ENCODE assay signal across 8 cellular contexts in genomic region chr6:17042422-17043147, GRCh38. TPM values are rescaled to one million over a fixed set of nuclear protein-coding genes. Genes with fewer than 3 reads are reported as not detected.
DNase-seq lines count a peak whose midpoint lies in the region; ATAC-seq and TF ChIP-seq lines count a peak whose summit lies in the region.

No MANE protein-coding gene starts in this region.

- no peak overlapping the region for H3K4me3 Mint-ChIP-seq in T-helper 17 cell

- no peak for ATAC-seq in HG03342 (IDR thresholded peaks at IDR 0.05; ENCODE audit: unreplicated experiment)
- no peak for ATAC-seq in T-helper 17 cell
- ATAC-seq in activated naive CD4-positive, alpha-beta T cell treated with anti-CD3 and anti-CD28 coated beads, Interleukin-2, amount 50 U/mL, for 72 hours: no peak

- peak overlapping the region; percentile 46; the same call in 1 of the 2 replicates for H3K9ac ChIP-seq in iPS-20b (ENCODE audit: low read depth, low read length)

- H3K4me1 Mint-ChIP-seq in T-helper 17 cell: no peaks in the 10 kb centered on the region

- H3K27me3 Mint-ChIP-seq in T-helper 17 cell: peaks cover 45% of the 10 kb centered on the region

- H3K36me3 Mint-ChIP-seq in T-helper 17 cell (ENCODE audit: low read depth): no peaks in the 10 kb centered on the region
- no peaks in the 10 kb centered on the region for H3K36me3 Mint-ChIP-seq in activated naive CD4-positive, alpha-beta T cell treated with anti-CD3 and anti-CD28 coated beads, Interleukin-2, amount 50 U/mL, for 72 hours

- in situ Hi-C loops in astrocyte of the spinal cord (cut with HindIII; ENCODE audit: low sequenced_read_pairs): no loop called here

- H3K27me3 ChIP-seq in iPS-20b (ENCODE audit: insufficient read depth, low read length): no peaks in the 10 kb centered on the region

- H3K36me3 ChIP-seq in iPS-20b (ENCODE audit: insufficient read depth, low read depth, low read length): no peaks in the 10 kb centered on the region

- no peaks in the 10 kb centered on the region for H3K9me3 ChIP-seq in iPS-20b (ENCODE audit: insufficient read depth, low read depth, low read length)
- H3K9me3 ChIP-seq in T-helper 17 cell (ENCODE audit: control insufficient read depth, low read length, poor library complexity, severe bottlenecking): no peaks in the 10 kb centered on the region

- H3K27ac Mint-ChIP-seq in T-helper 17 cell: no peak overlapping the region
- no peak overlapping the region for H3K27ac Mint-ChIP-seq in activated naive CD4-positive, alpha-beta T cell treated with anti-CD3 and anti-CD28 coated beads, Interleukin-2, amount 50 U/mL, for 72 hours

- DNase-seq in HT1080 (ENCODE audit: low read depth) (peak; percentile 48), astrocyte of the spinal cord (ENCODE audit: low read depth, low spot score) (peak; percentile 31), substantia nigra (lab: John Stamatoyannopoulos, UW) (peak in 34 of 49 donors; percentile 2 to 77 (median 32)), T-helper 17 cell (no peak), cortex of kidney (lab: John Stamatoyannopoulos, UW) (no peak)
- DNase-seq in activated naive CD4-positive, alpha-beta T cell treated with anti-CD3 and anti-CD28 coated beads, Interleukin-2, amount 50 U/mL, for 72 hours (ENCODE audit: low spot score in 2 of 2): no peak

- no peak overlapping the region for H3K4me3 ChIP-seq in astrocyte of the spinal cord (ENCODE audit: low read depth, low read length)
- peak overlapping the region; percentile 32; the same call in 1 of the 2 replicates for H3K4me3 ChIP-seq in iPS-20b (ENCODE audit: low read length)

- H3K27ac ChIP-seq in iPS-20b (ENCODE audit: low read length): no peak overlapping the region
- H3K27ac ChIP-seq in substantia nigra (ENCODE audit: low read depth, low read length, poor library complexity, severe bottlenecking): peak overlapping the region; percentile 18

- H3K9me3 Mint-ChIP-seq in activated naive CD4-positive, alpha-beta T cell treated with anti-CD3 and anti-CD28 coated beads, Interleukin-2, amount 50 U/mL, for 72 hours: peaks cover 3 to 4% of the 10 kb centered on the region in 2 donors

- peak; percentile 45 for TF ChIP-seq CTCF in astrocyte of the spinal cord (IDR thresholded peaks at IDR 0.05; ENCODE audit: low read depth, low read length)

- H3K4me1 ChIP-seq in iPS-20b (ENCODE audit: insufficient read depth, low read length): peaks cover 8% of the 10 kb centered on the region; the same call in 1 of the 2 replicates

RNA-seq across cellular contexts. Expression of gene STMND1, which starts 59.3 kb away (rescaled TPM):
- total RNA-seq in HT1080 (2014; rRNA removed; shearing (Covaris generic)): not detected in 2 replicates
- not detected in 2 replicates for polyA plus RNA-seq in HT1080 (2015; cell fraction: cytosol; rRNA removed)
- not detected in 2 replicates for polyA plus RNA-seq in HT1080 (2015; cell fraction: nucleus; rRNA removed)
- total RNA-seq in T-helper 17 cell: not detected
- total RNA-seq in activated naive CD4-positive, alpha-beta T cell treated with anti-CD3 and anti-CD28 coated beads, Interleukin-2, amount 50 U/mL, for 72 hours: under 1 TPM in 1 of 2 donors, not detected in 1; 0.43 TPM

Comparison
In these comparisons a context has a peak if more than half of its experiments do, and no peak if none do; other contexts are left out.
1. DNase-seq: peak in HT1080 (single experiment), astrocyte of the spinal cord (single experiment) and substantia nigra (34 of 49); none in T-helper 17 cell (0 of 3), cortex of kidney (single experiment) and activated naive CD4-positive, alpha-beta T cell treated with anti-CD3 and anti-CD28 coated beads, Interleukin-2, amount 50 U/mL, for 72 hours (0 of 2).